In genomic region chr22:33111491-33111890, GRCh38 we compare ENCODE assay signal across 19 cellular contexts. TPM values are rescaled to one million over a fixed set of nuclear protein-coding genes. Genes with fewer than 3 reads are reported as not detected.
DNase-seq lines count a peak whose midpoint lies in the region; TF ChIP-seq lines count a peak whose summit lies in the region.
"Had no signal": no experiment of that assay in that cellular context is flagged by ENCODE, and none has a peak within 500 bp of the region (broad histone marks: within the 10 kb centered on the region; RNA-seq: fewer than 3 reads in every experiment).

No MANE protein-coding gene starts in this region.

- H3K4me2 ChIP-seq in GM23248 (ENCODE audit: unreplicated experiment) (no peak overlapping the region), osteoblast (ENCODE audit: insufficient read depth, low read length) (no peak overlapping the region)

- no peaks in the 10 kb centered on the region for H3K9me2 ChIP-seq in GM23248 (ENCODE audit: insufficient read depth)

- no peak overlapping the region for H3K27ac ChIP-seq in GM23248
- no peak overlapping the region for H3K27ac ChIP-seq in osteoblast (ENCODE audit: low read depth, low read length)
- no peak overlapping the region for H3K27ac ChIP-seq in uterus
- H3K27ac ChIP-seq: Peyer's patch, SK-N-MC had no signal

- H3K4me1 ChIP-seq in GM23248 (ENCODE audit: insufficient read depth) (peaks cover 7% of the 10 kb centered on the region; the same call in 1 of the 2 replicates), osteoblast (ENCODE audit: insufficient read depth, low read length) (no peaks in the 10 kb centered on the region), uterus (no peaks in the 10 kb centered on the region)
- H3K4me1 ChIP-seq: Peyer's patch had no signal

- H4K20me1 ChIP-seq in GM23248 (ENCODE audit: insufficient read depth) (no peaks in the 10 kb centered on the region), osteoblast (ENCODE audit: insufficient read depth, low read length) (no peaks in the 10 kb centered on the region)

- 30 to 32% methylated on average over 4 of the region's 4 CpGs for WGBS in GM23248 (ENCODE audit: low coverage in 1 of 2, low lambda C conversion rate in 2 of 2, missing lambda C conversion rate in 2 of 2), 2 experiments

- H3K36me3 ChIP-seq in GM23248 (ENCODE audit: low read depth) (no peaks in the 10 kb centered on the region), osteoblast (ENCODE audit: insufficient read depth, low read length) (no peaks in the 10 kb centered on the region), uterus (no peaks in the 10 kb centered on the region)
- H3K36me3 ChIP-seq: Peyer's patch had no signal

- intact Hi-C loops in uterus (cut with DNase I; ENCODE audit: low total_unique reads) (no loop called here), posterior vena cava (cut with DNase I) (no loop called here)

- no peak overlapping the region for H2AFZ ChIP-seq in GM23248
- H2AFZ ChIP-seq in osteoblast (ENCODE audit: low read length) = no peak overlapping the region

- in situ Hi-C loops in GM23248 (cut with MboI) = no loop called here

- TF ChIP-seq POLR2A in uterus (IDR thresholded peaks at IDR 0.05) = no peak

- no peak overlapping the region for H3K9ac ChIP-seq in GM23248

- H3K79me2 ChIP-seq in GM23248 (ENCODE audit: insufficient read depth) (no peaks in the 10 kb centered on the region), osteoblast (ENCODE audit: insufficient read depth, low read length) (no peaks in the 10 kb centered on the region)

- no peak for TF ChIP-seq CTCF in osteoblast (IDR thresholded peaks at IDR 0.05; ENCODE audit: extremely low read depth, low read depth, low read length)
- TF ChIP-seq CTCF in uterus (IDR thresholded peaks at IDR 0.05) = no peak

- H3K27me3 ChIP-seq in GM23248 (replicated peaks; ENCODE audit: insufficient read depth) (no peaks in the 10 kb centered on the region; the same call in 1 of the 2 replicates), osteoblast (ENCODE audit: insufficient read depth, low read length) (no peaks in the 10 kb centered on the region), uterus (no peaks in the 10 kb centered on the region)
- H3K27me3 ChIP-seq: Peyer's patch had no signal

- 0 out of 2 replicates have a peak, but pooled peaks cover 7% of the 10 kb centered on the region for H3F3A ChIP-seq in GM23248 (ENCODE audit: insufficient read depth)

- DNase-seq in NCI-H748 (lab: John Stamatoyannopoulos, UW; ENCODE audit: unreplicated experiment) (peak; percentile 7), NCI-H748 treated with DMSO at 0.1 percent for 48 hours (lab: John Stamatoyannopoulos, UW) (no peak), GM23248 (peak; percentile 13), SK-N-DZ (ENCODE audit: low spot score) (peak; percentile 76), osteoblast (ENCODE audit: insufficient read length, low spot score, missing footprints) (peak; percentile 62), uterus (no peak), posterior vena cava (ENCODE audit: low spot score) (no peak)
- DNase-seq: COR-L47, H7, MV-4-11, NCI-H1417 treated with DMSO at 0.1 percent for 48 hours, NCI-H2081, NCI-H446, NCI-H774, Peyer's patch, T-helper 1 cell had no signal

- H3K4me3 ChIP-seq in GM23248 (no peak overlapping the region), osteoblast (ENCODE audit: insufficient read depth, low read length) (no peak overlapping the region), uterus (no peak overlapping the region)
- H3K4me3 ChIP-seq: Peyer's patch, SK-N-MC had no signal

- no peaks in the 10 kb centered on the region for H3K9me3 ChIP-seq in GM23248 (ENCODE audit: low read depth)
- no peaks in the 10 kb centered on the region for H3K9me3 ChIP-seq in osteoblast (ENCODE audit: low read depth, low read length)
- H3K9me3 ChIP-seq in uterus = no peaks in the 10 kb centered on the region
- H3K9me3 ChIP-seq: Peyer's patch had no signal

RNA-seq across cellular contexts. Expression of gene SYN3, which starts 53.3 kb away (rescaled TPM):
- total RNA-seq in GM23248 (2014; rRNA removed; shearing (Covaris generic)) = not detected in 2 replicates
- polyA plus RNA-seq in GM23248 (2016; fragmentation: Nextera tagmentation; extraction: Ambion mirVana) = 0.39 and 0.75 TPM in 2 replicates
- 6.3 and 12.8 TPM in 2 replicates for polyA plus RNA-seq in SK-N-DZ (2014; cell fraction: cytosol; rRNA removed)
- polyA plus RNA-seq in SK-N-DZ (2014; cell fraction: nucleus; rRNA removed) = 7.2 and 13.7 TPM in 2 replicates
- total RNA-seq in osteoblast (not detected in 2 replicates), uterus (1 to 10 TPM in 2 of 4 donors, not detected in 2; 1.6 to 3.0 TPM), posterior vena cava (under 1 TPM in 1 of 2 donors, not detected in 1; 0.57 TPM)
- total RNA-seq: Peyer's patch, Right ventricle myocardium inferior had no signal
- polyA plus RNA-seq: CD14-positive monocyte had no signal

Comparison
In these comparisons a context has a peak if more than half of its experiments do, and no peak if none do; other contexts are left out.
1. DNase-seq: peak in NCI-H748 (single experiment), GM23248 (single experiment), SK-N-DZ (single experiment) and osteoblast (single experiment); none in NCI-H748 treated with DMSO at 0.1 percent for 48 hours (single experiment), uterus (0 of 2) and posterior vena cava (single experiment).